In the genomic region with DNA sequence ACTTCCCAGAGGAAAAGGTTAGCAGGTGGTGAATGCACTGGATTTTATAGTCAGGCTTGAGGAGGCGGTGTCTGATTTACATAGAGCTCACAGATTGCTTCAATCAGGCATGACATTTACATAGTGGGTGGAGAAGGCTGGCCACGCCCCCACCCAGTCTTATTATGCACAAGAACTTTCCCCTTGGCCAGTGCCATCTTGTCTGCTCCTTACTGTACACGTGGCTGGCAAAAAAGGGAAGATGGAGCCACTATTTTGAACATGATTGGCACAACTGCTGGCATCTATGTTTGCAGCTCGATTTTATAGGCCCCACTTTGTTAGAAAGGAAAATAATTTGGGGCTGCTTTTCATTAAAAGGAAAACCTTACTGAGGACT, we compare ENCODE assay signal across 10 cellular contexts. TPM values are rescaled to one million over a fixed set of nuclear protein-coding genes. Genes with fewer than 3 reads are reported as not detected.
A peak's percentile ranks its signal among the peaks of the same experiment; 100 is the strongest.
DNase-seq lines count a peak whose midpoint lies in the region; ATAC-seq and FAIRE-seq lines count a peak whose summit lies in the region.
"Had no signal": no experiment of that assay in that cellular context is flagged by ENCODE, and none has a peak within 500 bp of the region (broad histone marks: within the 10 kb centered on the region; RNA-seq: fewer than 3 reads in every experiment).

No MANE protein-coding gene starts in this region.

- no peaks in the 10 kb centered on the region for H3K36me3 Mint-ChIP-seq in activated naive CD4-positive, alpha-beta T cell treated with anti-CD3 and anti-CD28 coated beads for 36 hours (ENCODE audit: low read depth)
- H3K36me3 Mint-ChIP-seq in activated naive CD8-positive, alpha-beta T cell treated with anti-CD3 and anti-CD28 coated beads for 36 hours: peaks cover 1% of the 10 kb centered on the region
- H3K36me3 Mint-ChIP-seq: CD8-positive, alpha-beta T cell; T-cell had no signal

- H3K27me3 Mint-ChIP-seq in activated naive CD4-positive, alpha-beta T cell treated with anti-CD3 and anti-CD28 coated beads for 36 hours (ENCODE audit: low read depth): no peaks in the 10 kb centered on the region
- H3K27me3 Mint-ChIP-seq in activated naive CD8-positive, alpha-beta T cell treated with anti-CD3 and anti-CD28 coated beads for 36 hours: peaks cover 16% of the 10 kb centered on the region
- H3K27me3 Mint-ChIP-seq: T-cell had no signal

- H3K9me3 ChIP-seq in small intestine (ENCODE audit: control insufficient read depth, low read depth): no peaks in the 10 kb centered on the region

- H3K27ac Mint-ChIP-seq in activated naive CD4-positive, alpha-beta T cell treated with anti-CD3 and anti-CD28 coated beads for 36 hours: no peak overlapping the region
- H3K27ac Mint-ChIP-seq in activated naive CD8-positive, alpha-beta T cell treated with anti-CD3 and anti-CD28 coated beads for 36 hours: peak overlapping the region; percentile 21
- H3K27ac Mint-ChIP-seq: CD8-positive, alpha-beta T cell; T-cell had no signal

- FAIRE-seq in small intestine (lab: Jason Lieb, UNC): no peak

- intact Hi-C loops in activated naive CD4-positive, alpha-beta T cell treated with anti-CD3 and anti-CD28 coated beads for 36 hours (cut with micrococcal nuclease): no loop called here

- CTCF ChIA-PET in activated naive CD4-positive, alpha-beta T cell treated with anti-CD3 and anti-CD28 coated beads for 36 hours (lab: Charles Lee): interaction anchor here (0.7 to 0.9 kb wide), 3 partner anchors 9 to 21 kb away, joined by 3 to 5 read pairs (median 4); a partner anchor contains a TSS

- peak; percentile 21 for DNase-seq in activated naive CD4-positive, alpha-beta T cell treated with Interleukin-2 at 50 U/mL for 16 hours
- DNase-seq in activated naive CD4-positive, alpha-beta T cell treated with anti-CD3 and anti-CD28 coated beads for 36 hours: no peak
- DNase-seq in NCI-H1694 treated with DMSO at 0.1 percent for 48 hours (lab: John Stamatoyannopoulos, UW) (peak; percentile 18), small intestine (peak; percentile 63), OCI-M2 (lab: John Stamatoyannopoulos, UW; ENCODE audit: unreplicated experiment) (no peak)
- DNase-seq in activated naive CD8-positive, alpha-beta T cell treated with anti-CD3 and anti-CD28 coated beads for 36 hours: peak; percentile 27
- no peak for DNase-seq in stimulated activated naive CD4-positive, alpha-beta T cell treated with Interleukin-2 at 50 U/mL for 16 hours (lab: John Stamatoyannopoulos, UW)
- DNase-seq: CD8-positive, alpha-beta T cell; T-cell had no signal

- H3K27ac ChIP-seq in small intestine (ENCODE audit: low read depth in 1 of 2, low read length in 1 of 2): no peak overlapping the region

- 51 to 74% (median 66%) methylated on average over 4 of the region's 4 CpGs for WGBS in small intestine, 3 donors

- no peak overlapping the region for H3K4me3 ChIP-seq in small intestine (ENCODE audit: low read depth in 1 of 2, low read length in 2 of 2)

- no peaks in the 10 kb centered on the region for H3K27me3 ChIP-seq in small intestine (ENCODE audit: control insufficient read depth in 2 of 2, insufficient read depth in 2 of 2, low read length in 2 of 2)

- peaks cover 12% of the 10 kb centered on the region for H3K4me1 Mint-ChIP-seq in activated naive CD4-positive, alpha-beta T cell treated with anti-CD3 and anti-CD28 coated beads for 36 hours (ENCODE audit: low read depth)
- H3K4me1 Mint-ChIP-seq in activated naive CD8-positive, alpha-beta T cell treated with anti-CD3 and anti-CD28 coated beads for 36 hours: peaks cover 25% of the 10 kb centered on the region

- no peaks in the 10 kb centered on the region for H3K36me3 ChIP-seq in small intestine (ENCODE audit: control insufficient read depth in 2 of 2, insufficient read depth in 2 of 2, low read length in 2 of 2)

- H3K4me3 Mint-ChIP-seq in activated naive CD4-positive, alpha-beta T cell treated with anti-CD3 and anti-CD28 coated beads for 36 hours: no peak overlapping the region
- no peak overlapping the region for H3K4me3 Mint-ChIP-seq in activated naive CD8-positive, alpha-beta T cell treated with anti-CD3 and anti-CD28 coated beads for 36 hours
- H3K4me3 Mint-ChIP-seq: CD8-positive, alpha-beta T cell had no signal

- ATAC-seq in GM21737 (IDR thresholded peaks at IDR 0.05; ENCODE audit: unreplicated experiment): no peak
- ATAC-seq: CD8-positive, alpha-beta T cell; T-cell had no signal

- no peaks in the 10 kb centered on the region for H3K4me1 ChIP-seq in small intestine (ENCODE audit: control insufficient read depth in 2 of 2, insufficient read depth in 1 of 2, low read depth in 1 of 2, low read length in 1 of 2)

- no peaks in the 10 kb centered on the region for H3K9me3 Mint-ChIP-seq in activated naive CD4-positive, alpha-beta T cell treated with anti-CD3 and anti-CD28 coated beads for 36 hours
- peaks cover 2% of the 10 kb centered on the region for H3K9me3 Mint-ChIP-seq in activated naive CD8-positive, alpha-beta T cell treated with anti-CD3 and anti-CD28 coated beads for 36 hours
- H3K9me3 Mint-ChIP-seq: CD8-positive, alpha-beta T cell; T-cell had no signal

RNA-seq across cellular contexts. Expression of a gene that starts 10.9 kb away (rescaled TPM):
- 1 to 10 TPM; 6.9 to 7.7 TPM for total RNA-seq in activated naive CD4-positive, alpha-beta T cell treated with anti-CD3 and anti-CD28 coated beads for 36 hours
- 1 to 10 TPM; 2.1 to 3.7 TPM for total RNA-seq in activated naive CD8-positive, alpha-beta T cell treated with anti-CD3 and anti-CD28 coated beads for 36 hours
- 10 to 100 TPM; 57.8 to 64.9 (median 59.7) TPM for polyA plus RNA-seq in small intestine

RNA-seq across cellular contexts. Expression of a gene that starts 34.8 kb away (rescaled TPM):
- 10 to 100 TPM; 14.5 to 14.7 TPM for total RNA-seq in activated naive CD4-positive, alpha-beta T cell treated with anti-CD3 and anti-CD28 coated beads for 36 hours
- total RNA-seq in activated naive CD8-positive, alpha-beta T cell treated with anti-CD3 and anti-CD28 coated beads for 36 hours: 10 to 100 TPM; 14.6 to 15.9 TPM
- polyA plus RNA-seq in small intestine: 10 to 100 TPM; 21.9 to 53.9 (median 32.2) TPM

Comparison
In these comparisons a context has a peak if more than half of its experiments do, and no peak if none do; other contexts are left out.
1. DNase-seq: peak in activated naive CD4-positive, alpha-beta T cell treated with Interleukin-2 at 50 U/mL for 16 hours (single experiment), NCI-H1694 treated with DMSO at 0.1 percent for 48 hours (single experiment), activated naive CD8-positive, alpha-beta T cell treated with anti-CD3 and anti-CD28 coated beads for 36 hours (single experiment) and small intestine (single experiment); none in activated naive CD4-positive, alpha-beta T cell treated with anti-CD3 and anti-CD28 coated beads for 36 hours (single experiment), OCI-M2 (single experiment) and stimulated activated naive CD4-positive, alpha-beta T cell treated with Interleukin-2 at 50 U/mL for 16 hours (single experiment).